10 cellular contexts compared by ENCODE assay signal in the genomic region with DNA sequence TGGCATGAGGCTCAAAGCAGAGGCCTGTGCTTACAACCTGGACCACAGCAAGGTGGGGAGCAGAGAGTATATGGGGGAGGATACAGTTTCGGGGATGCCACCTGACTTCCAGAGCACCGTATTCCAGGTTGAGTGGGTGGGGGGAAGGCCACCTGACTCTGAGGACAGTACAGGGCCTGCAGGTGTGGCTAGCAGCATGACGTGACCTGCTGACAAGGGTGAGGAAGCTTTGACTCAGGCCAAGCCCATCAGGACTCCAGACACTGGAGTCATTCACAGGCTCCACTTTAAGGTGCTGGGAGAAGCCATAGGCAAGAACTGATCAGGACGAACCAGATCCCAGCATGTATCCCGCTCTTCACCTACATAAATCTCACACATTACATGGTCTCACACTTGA. TPM values are rescaled to one million over a fixed set of nuclear protein-coding genes. Genes with fewer than 3 reads are reported as not detected.
DNase-seq lines count a peak whose midpoint lies in the region; ATAC-seq and TF ChIP-seq lines count a peak whose summit lies in the region.
"Had no signal": no experiment of that assay in that cellular context is flagged by ENCODE, and none has a peak within 500 bp of the region (broad histone marks: within the 10 kb centered on the region; RNA-seq: fewer than 3 reads in every experiment).

No MANE protein-coding gene starts in this region.

- H3K36me3 ChIP-seq in esophagus squamous epithelium = peaks cover 0 to 5% (median 0%) of the 10 kb centered on the region in 3 donors
- H3K36me3 ChIP-seq in OCI-LY7 (ENCODE audit: insufficient read depth, low read length) = peaks cover 72% of the 10 kb centered on the region

- no peaks in the 10 kb centered on the region for H3K79me2 ChIP-seq in OCI-LY7 (ENCODE audit: insufficient read depth, low read depth, low read length)

- CTCF ChIA-PET in WTC11 (lab: Charles Lee) (interaction anchor here (0.7 to 1.5 kb wide), 4 partner anchors 8 to 50 kb away, joined by 3 to 5 read pairs (median 5); no protein-coding TSS in a partner anchor), OCI-LY7 (lab: Charles Lee; ENCODE audit: unreplicated experiment) (no interaction called here)

- no TSS peak for BruUV-seq in OCI-LY7 (replicated peaks; lab: Mats Ljungman, UMichigan)

- no peaks in the 10 kb centered on the region for H3K9me3 Mint-ChIP-seq in WTC11
- no peaks in the 10 kb centered on the region for H3K9me3 Mint-ChIP-seq in stimulated activated effector memory CD8-positive, alpha-beta T cell treated with anti-CD3 and anti-CD28 coated beads, Interleukin-12 subunit alpha, Interleukin-12 subunit beta, amount 100 ng/mL, for 72 hours
- H3K9me3 Mint-ChIP-seq: activated T-cell treated with anti-CD3 and anti-CD28 coated beads, Interleukin-2, amount 50 U/mL, for 4 hours had no signal

- no peaks in the 10 kb centered on the region for H3K36me3 Mint-ChIP-seq in WTC11
- H3K36me3 Mint-ChIP-seq in stimulated activated effector memory CD8-positive, alpha-beta T cell treated with anti-CD3 and anti-CD28 coated beads, Interleukin-12 subunit alpha, Interleukin-12 subunit beta, amount 100 ng/mL, for 72 hours = peaks cover 43% of the 10 kb centered on the region

- H3K9me2 ChIP-seq in OCI-LY7 (ENCODE audit: insufficient read depth, low read length) = no peaks in the 10 kb centered on the region

- H3K4me3 ChIP-seq in esophagus squamous epithelium (no peak overlapping the region), OCI-LY7 (ENCODE audit: low read depth, low read length, poor library complexity, severe bottlenecking) (no peak overlapping the region)

- no peak overlapping the region for H3K4me3 Mint-ChIP-seq in WTC11
- no peak overlapping the region for H3K4me3 Mint-ChIP-seq in stimulated activated effector memory CD8-positive, alpha-beta T cell treated with anti-CD3 and anti-CD28 coated beads, Interleukin-12 subunit alpha, Interleukin-12 subunit beta, amount 100 ng/mL, for 72 hours
- H3K4me3 Mint-ChIP-seq: activated T-cell treated with anti-CD3 and anti-CD28 coated beads, Interleukin-2, amount 50 U/mL, for 4 hours had no signal

- intact Hi-C loops in esophagus squamous epithelium (cut with DNase I) (no loop called here), OCI-LY7 (cut with micrococcal nuclease; ENCODE audit: unreplicated experiment) (no loop called here), posterior cingulate gyrus (cut with DNase I) (no loop called here)

- H3K9me3 ChIP-seq in esophagus squamous epithelium = no peaks in the 10 kb centered on the region
- no peaks in the 10 kb centered on the region for H3K9me3 ChIP-seq in OCI-LY7 (ENCODE audit: low read length)

- ATAC-seq in WTC11 (peak; percentile 13; the same call in 1 of the 2 replicates), HG03460 (IDR thresholded peaks at IDR 0.05; ENCODE audit: unreplicated experiment) (no peak)
- ATAC-seq in stimulated activated effector memory CD8-positive, alpha-beta T cell treated with anti-CD3 and anti-CD28 coated beads, Interleukin-12 subunit alpha, Interleukin-12 subunit beta, amount 100 ng/mL, for 72 hours = peak; percentile 26
- ATAC-seq: activated T-cell treated with anti-CD3 and anti-CD28 coated beads, Interleukin-2, amount 50 U/mL, for 4 hours had no signal

- H3K4me1 ChIP-seq in esophagus squamous epithelium (peaks cover 4 to 41% (median 17%) of the 10 kb centered on the region in 3 donors), OCI-LY7 (ENCODE audit: insufficient read depth, low read length, poor library complexity, severe bottlenecking) (peaks cover 12% of the 10 kb centered on the region)

- H3K27me3 Mint-ChIP-seq in WTC11 (ENCODE audit: low read depth) = no peaks in the 10 kb centered on the region

- DNase-seq in G401 (ENCODE audit: low spot score) (peak; percentile 19), WTC11 (ENCODE audit: low spot score) (no peak), esophagus squamous epithelium (lab: John Stamatoyannopoulos, UW) (no peak), COR-L47 (lab: John Stamatoyannopoulos, UW) (no peak), OCI-LY7 (ENCODE audit: low spot score) (no peak), posterior cingulate gyrus (no peak)
- no peak for DNase-seq in stimulated activated effector memory CD8-positive, alpha-beta T cell treated with anti-CD3 and anti-CD28 coated beads, Interleukin-12 subunit alpha, Interleukin-12 subunit beta, amount 100 ng/mL, for 72 hours (ENCODE audit: low spot score in 2 of 2)
- DNase-seq: activated T-cell treated with anti-CD3 and anti-CD28 coated beads, Interleukin-2, amount 50 U/mL, for 4 hours; NCI-H2029 had no signal

- POLR2A ChIA-PET in WTC11 (lab: Charles Lee) (interaction anchor here (0.5 kb wide), 1 partner anchor 187 kb away, joined by 3 read pairs; no protein-coding TSS in a partner anchor), OCI-LY7 (lab: Charles Lee) (no interaction called here)

- H3K27ac Mint-ChIP-seq in WTC11 = peak overlapping the region; percentile 22; the same call in 1 of the 2 replicates
- H3K27ac Mint-ChIP-seq in stimulated activated effector memory CD8-positive, alpha-beta T cell treated with anti-CD3 and anti-CD28 coated beads, Interleukin-12 subunit alpha, Interleukin-12 subunit beta, amount 100 ng/mL, for 72 hours = peak overlapping the region; percentile 82

- H3K4me2 ChIP-seq in OCI-LY7 (ENCODE audit: low read length) = no peak overlapping the region

- TF ChIP-seq CTCF in WTC11 (IDR thresholded peaks at IDR 0.05) (no peak), esophagus squamous epithelium (IDR thresholded peaks at IDR 0.05) (no peak), OCI-LY7 (conservative IDR thresholded peaks at IDR 0.05; ENCODE audit: low read length) (no peak)

- no peaks in the 10 kb centered on the region for H4K20me1 ChIP-seq in OCI-LY7 (ENCODE audit: insufficient read depth, low read length)

- WGBS in esophagus squamous epithelium, 2 donors = 57 to 59% methylated on average over 5 of the region's 5 CpGs

- in situ Hi-C loops in G401 (cut with HindIII; ENCODE audit: low sequenced_read_pairs) = no loop called here

- no peak overlapping the region for H2AFZ ChIP-seq in OCI-LY7 (ENCODE audit: low read length)

- no peaks in the 10 kb centered on the region for H3K27me3 ChIP-seq in esophagus squamous epithelium

- H3K27ac ChIP-seq in esophagus squamous epithelium = peak overlapping the region; percentile 75 to 86 (median 82)
- H3K27ac ChIP-seq in OCI-LY7 (ENCODE audit: low read depth, low read length, poor library complexity, severe bottlenecking) = no peak overlapping the region

- H3K4me1 Mint-ChIP-seq in WTC11 = peaks cover 34% of the 10 kb centered on the region
- H3K4me1 Mint-ChIP-seq in stimulated activated effector memory CD8-positive, alpha-beta T cell treated with anti-CD3 and anti-CD28 coated beads, Interleukin-12 subunit alpha, Interleukin-12 subunit beta, amount 100 ng/mL, for 72 hours = peaks cover 38% of the 10 kb centered on the region

- TF ChIP-seq POLR2A in esophagus squamous epithelium (IDR thresholded peaks at IDR 0.05) = no peak

TF ChIP-seq in WTC11, 78 proteins besides CTCF, POLR2A, EP300 and RAD21:
- no peak for TF ChIP-seq ESRRA (CRISPR knock-in tag; IDR thresholded peaks at IDR 0.05; ENCODE audit: borderline replicate concordance)
- TF ChIP-seq IRF2 (CRISPR knock-in tag; IDR thresholded peaks at IDR 0.05; ENCODE audit: borderline replicate concordance, low read depth) = no peak
- TF ChIP-seq CREB1 (CRISPR knock-in tag; IDR thresholded peaks at IDR 0.05) = no peak
- TF ChIP-seq, protein P1, sequence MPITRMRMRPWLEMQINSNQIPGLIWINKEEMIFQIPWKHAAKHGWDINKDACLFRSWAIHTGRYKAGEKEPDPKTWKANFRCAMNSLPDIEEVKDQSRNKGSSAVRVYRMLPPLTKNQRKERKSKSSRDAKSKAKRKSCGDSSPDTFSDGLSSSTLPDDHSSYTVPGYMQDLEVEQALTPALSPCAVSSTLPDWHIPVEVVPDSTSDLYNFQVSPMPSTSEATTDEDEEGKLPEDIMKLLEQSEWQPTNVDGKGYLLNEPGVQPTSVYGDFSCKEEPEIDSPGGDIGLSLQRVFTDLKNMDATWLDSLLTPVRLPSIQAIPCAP (CRISPR knock-in tag; IDR thresholded peaks at IDR 0.05) = no peak
- TF ChIP-seq ATF1 (CRISPR knock-in tag; IDR thresholded peaks at IDR 0.05) = no peak
- TF ChIP-seq NFE2L1 (CRISPR knock-in tag; IDR thresholded peaks at IDR 0.05) = no peak
- no peak for TF ChIP-seq FOXK1 (CRISPR knock-in tag; IDR thresholded peaks at IDR 0.05)
- TF ChIP-seq ETV6 (CRISPR knock-in tag; IDR thresholded peaks at IDR 0.05) = no peak
- TF ChIP-seq, protein P2, sequence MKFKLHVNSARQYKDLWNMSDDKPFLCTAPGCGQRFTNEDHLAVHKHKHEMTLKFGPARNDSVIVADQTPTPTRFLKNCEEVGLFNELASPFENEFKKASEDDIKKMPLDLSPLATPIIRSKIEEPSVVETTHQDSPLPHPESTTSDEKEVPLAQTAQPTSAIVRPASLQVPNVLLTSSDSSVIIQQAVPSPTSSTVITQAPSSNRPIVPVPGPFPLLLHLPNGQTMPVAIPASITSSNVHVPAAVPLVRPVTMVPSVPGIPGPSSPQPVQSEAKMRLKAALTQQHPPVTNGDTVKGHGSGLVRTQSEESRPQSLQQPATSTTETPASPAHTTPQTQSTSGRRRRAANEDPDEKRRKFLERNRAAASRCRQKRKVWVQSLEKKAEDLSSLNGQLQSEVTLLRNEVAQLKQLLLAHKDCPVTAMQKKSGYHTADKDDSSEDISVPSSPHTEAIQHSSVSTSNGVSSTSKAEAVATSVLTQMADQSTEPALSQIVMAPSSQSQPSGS (CRISPR knock-in tag; IDR thresholded peaks at IDR 0.05; ENCODE audit: borderline replicate concordance, low read depth) = no peak
TF ChIP-seq in WTC11: peak in this region for 0.

RNA-seq across cellular contexts. Expression of a gene that starts 34.6 kb away (rescaled TPM):
- total RNA-seq in G401 (2014; rRNA removed; shearing (Covaris generic)) = not detected in 2 replicates
- not detected in 3 replicates for total RNA-seq in WTC11 (2021)
- total RNA-seq in esophagus squamous epithelium = under 1 TPM in 1 of 4 donors, not detected in 3; 0.19 TPM
- not detected in 2 replicates for total RNA-seq in OCI-LY7 (2014; rRNA removed; shearing (Covaris generic))
- total RNA-seq in OCI-LY7 (2022) = not detected in 2 replicates
